In the genomic region with DNA sequence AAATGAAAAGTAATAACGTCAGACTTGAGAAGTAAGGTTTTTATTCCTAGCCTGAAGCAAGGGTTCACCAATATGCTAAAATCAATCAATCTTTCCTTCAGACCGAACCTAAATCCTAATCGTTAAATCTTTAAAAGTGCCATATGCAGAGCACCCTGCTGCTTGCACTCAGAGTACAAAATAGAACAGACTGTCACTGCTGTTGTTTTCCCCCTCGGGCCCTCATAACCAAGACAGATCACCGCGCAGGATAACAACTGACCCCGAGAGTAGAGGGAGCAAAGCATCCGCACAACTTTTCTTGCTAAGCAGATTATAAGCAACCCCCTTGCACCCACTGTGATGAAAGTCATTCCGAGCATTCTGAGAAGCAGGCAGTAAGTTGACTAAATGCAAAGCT, we compare ENCODE assay signal across 20 cellular contexts.
DNase-seq lines count a peak whose midpoint lies in the region; FAIRE-seq and TF ChIP-seq lines count a peak whose summit lies in the region.
"Had no signal": no experiment of that assay in that cellular context is flagged by ENCODE, and none has a peak within 500 bp of the region (broad histone marks: within the 10 kb centered on the region; RNA-seq: fewer than 3 reads in every experiment).

No MANE protein-coding gene starts in this region.

- H3K4me1 ChIP-seq in ascending aorta, result no peaks in the 10 kb centered on the region
- H3K4me1 ChIP-seq: sigmoid colon had no signal

- no peaks in the 10 kb centered on the region for H3K9me3 ChIP-seq in ascending aorta
- H3K9me3 ChIP-seq: sigmoid colon had no signal

- no peak for TF ChIP-seq CTCF in retinal pigment epithelial cell (conservative IDR thresholded peaks at IDR 0.05; ENCODE audit: low read depth, low read length)
- no peak for TF ChIP-seq CTCF in ascending aorta (IDR thresholded peaks at IDR 0.05)

- no peak overlapping the region for H3K27ac ChIP-seq in ascending aorta
- H3K27ac ChIP-seq: RWPE1, sigmoid colon, VCaP had no signal

- intact Hi-C loops in posterior cingulate gyrus (cut with DNase I), result no loop called here
- intact Hi-C loops in ascending aorta (cut with DNase I), result no loop called here

- H3K4me3 ChIP-seq in retinal pigment epithelial cell (ENCODE audit: low read length) (peak overlapping the region; percentile 36), ascending aorta (no peak overlapping the region)
- H3K4me3 ChIP-seq: sigmoid colon had no signal

- DNase-seq in NCI-H2227 treated with DMSO at 0.1 percent for 48 hours (lab: John Stamatoyannopoulos, UW), result peak; percentile 1
- DNase-seq in NCI-H2227 (lab: John Stamatoyannopoulos, UW; ENCODE audit: unreplicated experiment), result no peak
- DNase-seq in SK-N-DZ (ENCODE audit: low spot score), result peak; percentile 82
- DNase-seq in left kidney (ENCODE audit: low read depth, low spot score), result peak; percentile 3
- DNase-seq in retinal pigment epithelial cell (ENCODE audit: low read depth), result peak; percentile 21
- DNase-seq in posterior cingulate gyrus, result no peak
- no peak for DNase-seq in HTR-8/SVneo (ENCODE audit: insufficient read length, low spot score)
- no peak for DNase-seq in ascending aorta (ENCODE audit: low spot score in 2 of 2)
- DNase-seq: 8988T; activated CD4-positive, alpha-beta T cell treated with anti-CD3 and anti-CD28 coated beads, Interleukin-2, amount 10 ng/mL, durations not matched to agents 24 days and 14 days; activated naive CD4-positive, alpha-beta T cell treated with anti-CD3 and anti-CD28 coated beads for 36 hours; activated T-cell treated with anti-CD3 and anti-CD28 coated beads, Interleukin-2, amount 50 U/mL, for 72 hours; amygdala; CD4-positive, alpha-beta memory T cell; cortex of kidney; kidney glomerular epithelial cell; sigmoid colon; stimulated activated CD4-positive, alpha-beta T cell treated with anti-CD3 and anti-CD28 coated beads, Interleukin-15, amount 100 ng/mL, for 24 hours had no signal

- H3K27me3 ChIP-seq in ascending aorta, result no peaks in the 10 kb centered on the region
- H3K27me3 ChIP-seq: sigmoid colon had no signal

- FAIRE-seq in HTR-8/SVneo (lab: Jason Lieb, UNC), result no peak

- H3K36me3 ChIP-seq in ascending aorta, result no peaks in the 10 kb centered on the region
- H3K36me3 ChIP-seq: sigmoid colon had no signal

Comparison
In these comparisons a context has a peak if more than half of its experiments do, and no peak if none do; other contexts are left out.
1. DNase-seq: peak in NCI-H2227 treated with DMSO at 0.1 percent for 48 hours (single experiment), SK-N-DZ (single experiment), left kidney (single experiment) and retinal pigment epithelial cell (single experiment); none in NCI-H2227 (single experiment), posterior cingulate gyrus (0 of 10), HTR-8/SVneo (single experiment) and ascending aorta (0 of 2).